Comparison of ENCODE assay signal across 8 cellular contexts in genomic region chr6:157982580-157983438, GRCh38. TPM values are rescaled to one million over a fixed set of nuclear protein-coding genes. Genes with fewer than 3 reads are reported as not detected.
DNase-seq lines count a peak whose midpoint lies in the region; ATAC-seq and TF ChIP-seq lines count a peak whose summit lies in the region.

No MANE protein-coding gene starts in this region.

- no peak for ATAC-seq in HG02840 (IDR thresholded peaks at IDR 0.05; ENCODE audit: low FRiP score, unreplicated experiment)

- peak overlapping the region in 1 of 5 donors; percentile 56 for H3K9ac ChIP-seq in subcutaneous abdominal adipose tissue (ENCODE audit: low read length in 5 of 5)

- peaks cover 30 to 48% (median 31%) of the 10 kb centered on the region in 3 donors for H3K4me1 Mint-ChIP-seq in CD8-positive, alpha-beta memory T cell

- no peaks in the 10 kb centered on the region for H3K9me3 Mint-ChIP-seq in CD8-positive, alpha-beta memory T cell

- peaks cover 0 to 5% (median 0%) of the 10 kb centered on the region in 3 donors for H3K36me3 Mint-ChIP-seq in CD8-positive, alpha-beta memory T cell

- CTCF ChIA-PET in CD8-positive, alpha-beta memory T cell (lab: Charles Lee), result interaction anchor here (0.8 to 4.3 kb wide), 3 partner anchors 43 to 91 kb away, joined by 3 to 22 read pairs (median 7); no protein-coding TSS in a partner anchor

- no peaks in the 10 kb centered on the region for H3K9me3 ChIP-seq in CD8-positive, alpha-beta memory T cell (ENCODE audit: low read length)
- no peaks in the 10 kb centered on the region for H3K9me3 ChIP-seq in subcutaneous abdominal adipose tissue (ENCODE audit: control insufficient read depth in 5 of 5, low read length in 5 of 5)

- peak overlapping the region; percentile 90 to 93 (median 92) for H3K4me3 Mint-ChIP-seq in CD8-positive, alpha-beta memory T cell

- no peaks in the 10 kb centered on the region for H3K27me3 Mint-ChIP-seq in CD8-positive, alpha-beta memory T cell

- peak in 1 of 5 donors; percentile 23 for DNase-seq in CD8-positive, alpha-beta memory T cell
- DNase-seq in Jurkat, Clone E6-1 (ENCODE audit: low read depth, low spot score), result no peak
- DNase-seq in astrocyte of the cerebellum (ENCODE audit: low read depth) (no peak), kidney tubule cell (ENCODE audit: low spot score) (peak; percentile 34), NCI-H2171 (lab: John Stamatoyannopoulos, UW) (no peak), GM19240 (ENCODE audit: insufficient read length, low spot score) (no peak)

- H3K4me3 ChIP-seq in CD8-positive, alpha-beta memory T cell (ENCODE audit: low read length), result peak overlapping the region; percentile 90
- H3K4me3 ChIP-seq in Jurkat, Clone E6-1 (ENCODE audit: low read length), result peak overlapping the region; percentile 71
- H3K4me3 ChIP-seq in astrocyte of the cerebellum (ENCODE audit: low read depth, low read length) (peak overlapping the region; percentile 60), subcutaneous abdominal adipose tissue (ENCODE audit: low read depth in 1 of 5, low read length in 5 of 5) (peak overlapping the region; percentile 54 to 76 (median 68))

- peak overlapping the region; percentile 24 to 91 (median 72) for H3K27ac Mint-ChIP-seq in CD8-positive, alpha-beta memory T cell

- H3K27ac ChIP-seq in CD8-positive, alpha-beta memory T cell (ENCODE audit: low read depth, low read length), result peak overlapping the region; percentile 48
- no peak overlapping the region for H3K27ac ChIP-seq in subcutaneous abdominal adipose tissue (ENCODE audit: low read depth, low read length)

- POLR2A ChIA-PET in CD8-positive, alpha-beta memory T cell (lab: Charles Lee), result interaction anchor here (0.6 kb wide), 1 partner anchor 162 kb away, joined by 8 read pairs; no protein-coding TSS in a partner anchor

- peaks cover 39% of the 10 kb centered on the region for H3K4me1 ChIP-seq in CD8-positive, alpha-beta memory T cell (ENCODE audit: insufficient read depth, low read length)
- H3K4me1 ChIP-seq in subcutaneous abdominal adipose tissue (ENCODE audit: control insufficient read depth in 5 of 5, insufficient read depth in 5 of 5, low read length in 5 of 5), result peaks cover 0 to 22% (median 17%) of the 10 kb centered on the region in 5 donors

- H3K27me3 ChIP-seq in CD8-positive, alpha-beta memory T cell (ENCODE audit: insufficient read depth, low read length, poor library complexity, severe bottlenecking), result no peaks in the 10 kb centered on the region
- peaks cover 0 to 8% (median 3%) of the 10 kb centered on the region in 5 donors for H3K27me3 ChIP-seq in subcutaneous abdominal adipose tissue (ENCODE audit: control insufficient read depth in 5 of 5, insufficient read depth in 4 of 5, low read length in 5 of 5)

- in situ Hi-C loops in astrocyte of the cerebellum (cut with HindIII; ENCODE audit: low sequenced_read_pairs), result no loop called here

- peak; percentile 54 for TF ChIP-seq CTCF in astrocyte of the cerebellum (IDR thresholded peaks at IDR 0.05; ENCODE audit: low read depth, low read length, missing control alignments)

- no peaks in the 10 kb centered on the region for H3K36me3 ChIP-seq in CD8-positive, alpha-beta memory T cell (ENCODE audit: insufficient read depth, low read length)
- no peaks in the 10 kb centered on the region for H3K36me3 ChIP-seq in subcutaneous abdominal adipose tissue (ENCODE audit: control insufficient read depth in 5 of 5, insufficient read depth in 5 of 5, low read length in 5 of 5)

RNA-seq across cellular contexts. Expression of gene SYNJ2, which starts 1.1 kb away (rescaled TPM):
- 10 to 100 TPM; 16.7 to 17.5 TPM for total RNA-seq in CD8-positive, alpha-beta memory T cell
- polyA plus RNA-seq in CD8-positive, alpha-beta memory T cell, result 8.7 TPM
- polyA plus RNA-seq in Jurkat, Clone E6-1 (2012; ENCODE audit: insufficient read depth, insufficient read length), result 21.4 TPM
